In the genomic region with DNA sequence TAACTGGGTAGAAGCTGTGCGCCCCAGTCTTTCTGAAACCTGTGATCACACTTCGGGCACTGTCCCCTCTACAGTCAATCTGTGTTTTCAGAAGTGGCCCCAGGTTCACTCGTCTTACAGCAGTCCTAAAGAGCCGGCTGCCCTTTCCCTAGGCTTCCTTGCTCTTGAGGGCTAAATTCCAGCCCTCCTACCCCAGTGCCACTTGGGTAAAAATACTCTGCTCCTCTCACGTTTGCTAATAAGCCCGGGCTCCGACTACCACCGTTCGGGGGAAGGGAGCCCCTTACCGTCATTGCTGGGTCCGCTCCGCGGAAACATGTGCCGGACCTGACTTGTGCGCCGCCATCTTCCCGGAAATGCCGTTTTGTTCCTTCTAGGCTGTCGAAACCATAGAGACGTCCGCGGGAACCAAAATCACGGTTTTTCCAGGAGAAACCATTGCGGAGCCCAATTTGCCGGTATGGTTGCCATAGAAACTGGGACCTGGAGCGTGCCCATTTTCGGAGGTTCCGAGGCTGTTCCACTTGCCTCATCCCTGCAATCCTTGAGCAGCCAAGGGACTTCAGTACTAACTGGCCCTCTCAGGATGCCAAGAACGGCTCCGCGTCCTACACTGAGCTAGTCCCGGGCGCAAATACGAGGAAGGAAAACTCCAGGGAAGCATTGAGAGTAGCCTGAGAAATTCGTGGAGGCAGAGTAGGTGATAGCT, we compare ENCODE assay signal across 8 cellular contexts. TPM values are rescaled to one million over a fixed set of nuclear protein-coding genes. Genes with fewer than 3 reads are reported as not detected.
DNase-seq lines count a peak whose midpoint lies in the region; ATAC-seq, FAIRE-seq and TF ChIP-seq lines count a peak whose summit lies in the region.

Gene GPATCH4 (minus strand): TSS at position 358 of the 709 bp plus-strand sequence.

- ATAC-seq in body of pancreas (peak; percentile 88), sciatic nerve (peak; percentile 95), HG03565 (IDR thresholded peaks at IDR 0.05; ENCODE audit: unreplicated experiment) (no peak)

- H3K27me3 ChIP-seq in body of pancreas: no peaks in the 10 kb centered on the region

- TF ChIP-seq CTCF in body of pancreas (IDR thresholded peaks at IDR 0.05): no peak

- peak; percentile 90 for FAIRE-seq in TTC549 (lab: Jason Lieb, UNC)

- H3K9me3 ChIP-seq in body of pancreas: no peaks in the 10 kb centered on the region

- peaks cover 0 to 7% of the 10 kb centered on the region in 2 donors for H3K36me3 ChIP-seq in body of pancreas (replicated peaks in 1 of 2; ENCODE audit: insufficient read depth in 1 of 2, low read depth in 2 of 2)

- intact Hi-C loops in body of pancreas (cut with DNase I): no loop called here
- intact Hi-C loops in sciatic nerve (cut with DNase I): loop anchor here (10.0 kb wide), 1 partner anchor 216 kb away; no protein-coding TSS in a partner anchor

- CTCF ChIA-PET in HEK293T (lab: Yijun Ruan, JAX): interaction anchor here (1.0 to 2.6 kb wide), 3 partner anchors 10 to 215 kb away, joined by 4 to 7 read pairs (median 7); partner anchors contain the start of gene NAXE

- peaks cover 24% of the 10 kb centered on the region for H3K4me1 ChIP-seq in body of pancreas

- DNase-seq in DMS53 treated with DMSO at 0.1 percent for 48 hours (lab: John Stamatoyannopoulos, UW; ENCODE audit: unreplicated experiment): peak; percentile 60
- peak; percentile 84 for DNase-seq in HEK293T (ENCODE audit: extremely low spot score)
- peak; percentile 70 for DNase-seq in NCI-H2107 (lab: John Stamatoyannopoulos, UW)
- peak; percentile 70 to 83 (median 78) for DNase-seq in body of pancreas
- peak; percentile 90 for DNase-seq in iPS DF 19.7 (ENCODE audit: low read depth, low spot score)
- peak; percentile 85 for DNase-seq in sciatic nerve (ENCODE audit: low spot score)

- TF ChIP-seq POLR2A in body of pancreas (IDR thresholded peaks at IDR 0.05): peak in 2 of 3 donors; percentile 66 to 80

- H3K27ac ChIP-seq in body of pancreas: peak within 1 kb of the TSS; percentile 20 to 77 (median 60)

- H3K4me3 ChIP-seq in body of pancreas: peak within 1 kb of the TSS; percentile 61 to 97

- POLR2A ChIA-PET in HEK293T (lab: Yijun Ruan, JAX): interaction anchor here (0.6 to 4.9 kb wide), 7 partner anchors 9 to 144 kb away, joined by 3 to 57 read pairs (median 4); partner anchors contain the start of genes MEF2D, NAXE and TTC24

- 0% methylated on average over 21 to 35 of the region's 35 CpGs for WGBS in body of pancreas, 2 donors

TF ChIP-seq in HEK293T, 16 proteins besides CTCF, POLR2A, EP300 and RAD21:
- peak; percentile 88 for TF ChIP-seq NFRKB (IDR thresholded peaks at IDR 0.05)
- TF ChIP-seq L3MBTL2 (conservative IDR thresholded peaks at IDR 0.05): peak; percentile 93
- TF ChIP-seq TARDBP (IDR thresholded peaks at IDR 0.05): no peak
- peak; percentile 95 for TF ChIP-seq ELF4 (IDR thresholded peaks at IDR 0.05)
- no peak for TF ChIP-seq CTBP1 (IDR thresholded peaks at IDR 0.05; ENCODE audit: borderline replicate concordance)
- TF ChIP-seq ARNT (IDR thresholded peaks at IDR 0.05): no peak
- no peak for TF ChIP-seq LEF1 (IDR thresholded peaks at IDR 0.05; ENCODE audit: borderline replicate concordance)
- no peak for TF ChIP-seq FOXK2 (IDR thresholded peaks at IDR 0.05)
- TF ChIP-seq FOXA1 (IDR thresholded peaks at IDR 0.05): no peak
- TF ChIP-seq HDGF (IDR thresholded peaks at IDR 0.05; ENCODE audit: borderline replicate concordance): no peak

RNA-seq across cellular contexts. Expression of gene GPATCH4, which starts in this region (rescaled TPM):
- total RNA-seq in body of pancreas: 1 to 10 TPM; 8.9 to 9.6 TPM
- total RNA-seq in sciatic nerve: 19.7 TPM
